8 cellular contexts compared by ENCODE assay signal in the genomic region with DNA sequence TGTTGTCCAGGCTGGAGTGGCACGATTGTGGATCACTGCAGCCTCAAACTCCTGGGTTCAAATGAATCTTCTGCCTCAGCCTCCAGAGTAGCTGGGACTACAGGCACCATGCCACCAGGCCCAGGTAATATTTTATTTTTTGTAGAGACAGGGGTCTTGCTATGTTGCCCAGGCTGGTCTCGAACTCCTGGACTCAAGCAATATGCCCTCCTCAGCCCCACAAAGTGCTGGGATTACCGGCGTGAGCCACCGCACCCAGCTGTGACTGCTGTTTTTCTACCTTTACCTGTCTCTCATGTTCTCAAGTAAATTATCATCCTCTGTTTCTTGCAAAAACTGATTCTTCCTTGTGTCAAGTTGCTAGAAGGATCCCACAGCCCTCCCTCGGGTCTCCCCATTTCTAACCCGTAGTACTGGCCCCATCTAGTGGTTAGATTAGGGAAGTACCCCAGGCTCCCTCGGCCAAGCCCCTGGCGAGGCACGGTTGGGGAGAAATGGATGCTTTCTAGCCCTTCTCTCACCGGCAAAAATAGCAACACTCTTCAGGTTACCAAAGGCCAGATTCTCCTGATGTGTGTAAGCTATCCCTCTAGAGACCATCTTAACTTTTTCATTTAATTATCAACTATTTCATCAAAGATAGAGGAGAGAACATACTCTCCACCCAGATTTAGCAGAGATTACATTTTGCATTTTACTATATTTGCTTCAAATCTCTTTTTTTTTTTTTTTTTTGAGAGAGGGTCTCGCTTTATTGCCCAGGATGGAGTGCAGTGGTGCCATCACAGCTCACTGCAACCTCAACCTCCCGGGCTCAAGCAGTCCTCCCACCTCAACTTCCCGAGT.
A peak's percentile ranks its signal among the peaks of the same experiment; 100 is the strongest.
DNase-seq lines count a peak whose midpoint lies in the region; ATAC-seq, FAIRE-seq and TF ChIP-seq lines count a peak whose summit lies in the region.

No MANE protein-coding gene starts in this region.

- peak; percentile 97 for TF ChIP-seq CTCF in cardiac fibroblast (IDR thresholded peaks at IDR 0.05; ENCODE audit: low read depth, low read length)

- in situ Hi-C loops in ACHN (cut with HindIII; ENCODE audit: low pct_ligation_motif_present, low pct_unique_long_range_greater_than_20kb, low sequenced_read_pairs), result no loop called here

- no peak for ATAC-seq in HG02840 (IDR thresholded peaks at IDR 0.05; ENCODE audit: low FRiP score, unreplicated experiment)

- DNase-seq in ACHN, result peak; percentile 66
- peak; percentile 80 for DNase-seq in GM19239 (ENCODE audit: insufficient read length, low spot score)
- DNase-seq in NCI-H2171 treated with DMSO at 0.1 percent for 48 hours (lab: John Stamatoyannopoulos, UW), result peak; percentile 82
- peak; percentile 29 to 52 (median 44) for DNase-seq in activated CD4-positive, CD25-positive, alpha-beta regulatory T cell (lab: John Stamatoyannopoulos, UW)
- peak; percentile 86 to 87 for DNase-seq in cardiac fibroblast (ENCODE audit: low read depth in 2 of 2)
- peak; percentile 58 for DNase-seq in kidney glomerular epithelial cell (lab: John Stamatoyannopoulos, UW)
- peak; percentile 70 for DNase-seq in stimulated activated CD4-positive, alpha-beta T cell treated with anti-CD3 and anti-CD28 coated beads, Interleukin-2, amount 100 ng/mL, for 4 hours (ENCODE audit: low read depth)

- no peak overlapping the region for H3K4me3 ChIP-seq in cardiac fibroblast (replicated peaks in 1 of 2; ENCODE audit: low read depth in 2 of 2, low read length in 2 of 2)

- peak; percentile 93 for FAIRE-seq in GM19239 (lab: Jason Lieb, UNC)
